ENCODE assay signal across 34 cellular contexts in genomic region chr3:38626171-38626570, GRCh38. TPM values are rescaled to one million over a fixed set of nuclear protein-coding genes. Genes with fewer than 3 reads are reported as not detected.
"Had no signal": no experiment of that assay in that cellular context is flagged by ENCODE, and none has a peak within 500 bp of the region (broad histone marks: within the 10 kb centered on the region; RNA-seq: fewer than 3 reads in every experiment).

No MANE protein-coding gene starts in this region.

- H3K27ac ChIP-seq: ascending aorta, VCaP had no signal

- H3K9me3 Mint-ChIP-seq: activated B cell treated with CpG ODN at 0.5 μM for 24 hours; activated CD4-positive, alpha-beta memory T cell treated with anti-CD3 and anti-CD28 coated beads for 36 hours; activated CD4-positive, alpha-beta T cell treated with anti-CD3 and anti-CD28 coated beads, Interleukin-2, amount 10 ng/mL, durations not matched to agents 24 days and 14 days; activated CD8-positive, alpha-beta T cell treated with anti-CD3 and anti-CD28 coated beads for 36 hours; activated naive CD4-positive, alpha-beta T cell treated with anti-CD3 and anti-CD28 coated beads, Interleukin-2, amount 10 ng/mL, durations not matched to agents 7 days and 5 days; activated naive CD4-positive, alpha-beta T cell treated with anti-CD3 and anti-CD28 coated beads, Interleukin-2, amount 50 U/mL, for 24 hours; activated naive CD8-positive, alpha-beta T cell treated with anti-CD3 and anti-CD28 coated beads, Interleukin-2, amount 10 ng/mL, durations not matched to agents 7 days and 5 days; activated naive CD8-positive, alpha-beta T cell treated with anti-CD3 and anti-CD28 coated beads, Interleukin-2, amount 50 U/mL, for 24 hours; activated T-cell treated with anti-CD3 and anti-CD28 coated beads, Interleukin-2, amount 50 U/mL, for 4 hours; activated T-cell treated with anti-CD3 and anti-CD28 coated beads, Interleukin-2, amount 50 U/mL, for 72 hours; activated T-helper 1 cell treated with anti-CD3 and anti-CD28 coated beads, Interleukin-12 subunit alpha, Interleukin-12 subunit beta, Interleukin-2, Interleukin-4 antibody, amounts not matched to agents 30 ng/mL and 10 ng/mL and 1 ng/mL, durations not matched to agents 14 hours and 24 hours and 36 hours; activated T-helper 17 cell treated with anti-CD3 and anti-CD28 coated beads, Interleukin-2, amount 50 U/mL, for 72 hours; brain; T-helper 1 cell treated with Interleukin-12 subunit alpha and Interleukin-12 subunit beta and Interleukin-4 antibody, amounts not matched to agents 30 μg/mL and 1 μg/mL, for 36 hours; T-helper 2 cell treated with Interferon-gamma antibody and Interleukin-4, amounts not matched to agents 5 μg/mL and 100 μg/mL, for 36 hours had no signal

- H3K27me3 Mint-ChIP-seq: activated B cell treated with CpG ODN at 0.5 μM for 24 hours; activated CD4-positive, alpha-beta T cell treated with anti-CD3 and anti-CD28 coated beads, Interleukin-2, amount 10 ng/mL, durations not matched to agents 24 days and 14 days; activated CD8-positive, alpha-beta T cell treated with anti-CD3 and anti-CD28 coated beads for 36 hours; activated naive CD4-positive, alpha-beta T cell treated with anti-CD3 and anti-CD28 coated beads, Interleukin-2, amount 10 ng/mL, durations not matched to agents 7 days and 5 days; activated naive CD4-positive, alpha-beta T cell treated with anti-CD3 and anti-CD28 coated beads, Interleukin-2, amount 50 U/mL, for 24 hours; activated naive CD8-positive, alpha-beta T cell; activated naive CD8-positive, alpha-beta T cell treated with anti-CD3 and anti-CD28 coated beads, Interleukin-2, amount 10 ng/mL, durations not matched to agents 7 days and 5 days; activated naive CD8-positive, alpha-beta T cell treated with anti-CD3 and anti-CD28 coated beads, Interleukin-2, amount 50 U/mL, for 24 hours; activated T-helper 17 cell treated with anti-CD3 and anti-CD28 coated beads, Interleukin-2, amount 50 U/mL, for 72 hours; brain had no signal

- H3K9me3 ChIP-seq: ascending aorta had no signal

- H3K36me3 Mint-ChIP-seq: activated CD4-positive, alpha-beta memory T cell treated with anti-CD3 and anti-CD28 coated beads for 36 hours; activated naive CD4-positive, alpha-beta T cell treated with anti-CD3 and anti-CD28 coated beads, Interleukin-2, amount 10 ng/mL, durations not matched to agents 7 days and 5 days; activated naive CD4-positive, alpha-beta T cell treated with anti-CD3 and anti-CD28 coated beads, Interleukin-2, amount 50 U/mL, for 24 hours; activated naive CD8-positive, alpha-beta T cell; activated naive CD8-positive, alpha-beta T cell treated with anti-CD3 and anti-CD28 coated beads, Interleukin-2, amount 10 ng/mL, durations not matched to agents 7 days and 5 days; brain had no signal

- H3K4me3 ChIP-seq: ascending aorta had no signal

- H3K4me1 ChIP-seq: ascending aorta had no signal

- DNase-seq: activated B cell treated with CpG ODN at 0.5 μM for 24 hours; activated CD4-positive, alpha-beta memory T cell treated with anti-CD3 and anti-CD28 coated beads for 36 hours; activated CD4-positive, alpha-beta T cell treated with anti-CD3 and anti-CD28 coated beads for 4 hours; activated CD4-positive, alpha-beta T cell treated with anti-CD3 and anti-CD28 coated beads, Interleukin-2, amount 10 ng/mL, durations not matched to agents 24 days and 14 days; activated CD4-positive, alpha-beta T cell treated with anti-CD3 and anti-CD28 coated beads, Interleukin-2, amount 50 U/mL, for 1 hour; activated CD4-positive, alpha-beta T cell treated with anti-CD3 and anti-CD28 coated beads, Interleukin-2, amount 50 U/mL, for 4 hours; activated CD4-positive, CD25-positive, alpha-beta regulatory T cell treated with anti-CD3 and anti-CD28 coated beads, Interleukin-2, amount 50 U/mL, for 72 hours; activated CD8-positive, alpha-beta memory T cell treated with anti-CD3 and anti-CD28 coated beads, Interleukin-2, amount 50 U/mL, for 4 hours; activated CD8-positive, alpha-beta T cell treated with anti-CD3 and anti-CD28 coated beads for 36 hours; activated effector memory CD4-positive, alpha-beta T cell treated with anti-CD3 and anti-CD28 coated beads, Interleukin-2, amount 50 U/mL, for 16 hours; activated naive CD4-positive, alpha-beta T cell treated with anti-CD3 and anti-CD28 coated beads, Interleukin-2, amount 10 ng/mL, durations not matched to agents 7 days and 5 days; activated naive CD4-positive, alpha-beta T cell treated with Interleukin-2 at 50 U/mL for 16 hours; activated naive CD8-positive, alpha-beta T cell treated with anti-CD3 and anti-CD28 coated beads, Interleukin-2, amount 10 ng/mL, durations not matched to agents 7 days and 5 days; activated naive CD8-positive, alpha-beta T cell treated with anti-CD3 and anti-CD28 coated beads, Interleukin-2, amount 50 U/mL, for 24 hours; activated T-cell treated with anti-CD3 and anti-CD28 coated beads for 4 hours; activated T-cell treated with anti-CD3 and anti-CD28 coated beads, Interleukin-2, amount 50 U/mL, for 1 hour; activated T-cell treated with anti-CD3 and anti-CD28 coated beads, Interleukin-2, amount 50 U/mL, for 4 hours; activated T-cell treated with anti-CD3 and anti-CD28 coated beads, Interleukin-2, amount 50 U/mL, for 72 hours; anterior cingulate cortex; central memory CD4-positive, alpha-beta T cell; SW 1271; T-helper 1 cell; T-helper 2 cell; T-helper 9 cell had no signal

- H3K27me3 ChIP-seq: ascending aorta had no signal

- H3K27ac Mint-ChIP-seq: activated B cell treated with CpG ODN at 0.5 μM for 24 hours; activated CD4-positive, alpha-beta memory T cell treated with anti-CD3 and anti-CD28 coated beads for 36 hours; activated CD4-positive, alpha-beta T cell treated with anti-CD3 and anti-CD28 coated beads, Interleukin-2, amount 10 ng/mL, durations not matched to agents 24 days and 14 days; activated CD8-positive, alpha-beta T cell treated with anti-CD3 and anti-CD28 coated beads for 36 hours; activated naive CD4-positive, alpha-beta T cell treated with anti-CD3 and anti-CD28 coated beads, Interleukin-2, amount 10 ng/mL, durations not matched to agents 7 days and 5 days; activated naive CD4-positive, alpha-beta T cell treated with anti-CD3 and anti-CD28 coated beads, Interleukin-2, amount 50 U/mL, for 24 hours; activated naive CD8-positive, alpha-beta T cell; activated naive CD8-positive, alpha-beta T cell treated with anti-CD3 and anti-CD28 coated beads, Interleukin-2, amount 10 ng/mL, durations not matched to agents 7 days and 5 days; activated naive CD8-positive, alpha-beta T cell treated with anti-CD3 and anti-CD28 coated beads, Interleukin-2, amount 50 U/mL, for 24 hours; activated T-cell treated with anti-CD3 and anti-CD28 coated beads, Interleukin-2, amount 50 U/mL, for 72 hours; activated T-helper 1 cell treated with anti-CD3 and anti-CD28 coated beads, Interleukin-12 subunit alpha, Interleukin-12 subunit beta, Interleukin-2, Interleukin-4 antibody, amounts not matched to agents 30 ng/mL and 10 ng/mL and 1 ng/mL, durations not matched to agents 14 hours and 24 hours and 36 hours; activated T-helper 17 cell treated with anti-CD3 and anti-CD28 coated beads, Interleukin-2, amount 50 U/mL, for 72 hours; brain; T-helper 1 cell treated with Interleukin-12 subunit alpha and Interleukin-12 subunit beta and Interleukin-4 antibody, amounts not matched to agents 30 μg/mL and 1 μg/mL, for 36 hours; T-helper 2 cell treated with Interferon-gamma antibody and Interleukin-4, amounts not matched to agents 5 μg/mL and 100 μg/mL, for 36 hours had no signal

- H3K4me3 Mint-ChIP-seq: activated B cell treated with CpG ODN at 0.5 μM for 24 hours; activated CD4-positive, alpha-beta memory T cell treated with anti-CD3 and anti-CD28 coated beads for 36 hours; activated CD4-positive, alpha-beta T cell treated with anti-CD3 and anti-CD28 coated beads, Interleukin-2, amount 10 ng/mL, durations not matched to agents 24 days and 14 days; activated CD8-positive, alpha-beta T cell treated with anti-CD3 and anti-CD28 coated beads for 36 hours; activated naive CD4-positive, alpha-beta T cell treated with anti-CD3 and anti-CD28 coated beads, Interleukin-2, amount 10 ng/mL, durations not matched to agents 7 days and 5 days; activated naive CD4-positive, alpha-beta T cell treated with anti-CD3 and anti-CD28 coated beads, Interleukin-2, amount 50 U/mL, for 24 hours; activated naive CD8-positive, alpha-beta T cell; activated naive CD8-positive, alpha-beta T cell treated with anti-CD3 and anti-CD28 coated beads, Interleukin-2, amount 10 ng/mL, durations not matched to agents 7 days and 5 days; activated naive CD8-positive, alpha-beta T cell treated with anti-CD3 and anti-CD28 coated beads, Interleukin-2, amount 50 U/mL, for 24 hours; activated T-cell treated with anti-CD3 and anti-CD28 coated beads, Interleukin-2, amount 50 U/mL, for 4 hours; activated T-cell treated with anti-CD3 and anti-CD28 coated beads, Interleukin-2, amount 50 U/mL, for 72 hours; activated T-helper 1 cell treated with anti-CD3 and anti-CD28 coated beads, Interleukin-12 subunit alpha, Interleukin-12 subunit beta, Interleukin-2, Interleukin-4 antibody, amounts not matched to agents 30 ng/mL and 10 ng/mL and 1 ng/mL, durations not matched to agents 14 hours and 24 hours and 36 hours; activated T-helper 17 cell treated with anti-CD3 and anti-CD28 coated beads, Interleukin-2, amount 50 U/mL, for 72 hours; brain; T-helper 1 cell treated with Interleukin-12 subunit alpha and Interleukin-12 subunit beta and Interleukin-4 antibody, amounts not matched to agents 30 μg/mL and 1 μg/mL, for 36 hours; T-helper 2 cell treated with Interferon-gamma antibody and Interleukin-4, amounts not matched to agents 5 μg/mL and 100 μg/mL, for 36 hours had no signal

- ATAC-seq: activated CD8-positive, alpha-beta T cell treated with anti-CD3 and anti-CD28 coated beads for 36 hours; activated naive CD8-positive, alpha-beta T cell treated with anti-CD3 and anti-CD28 coated beads, Interleukin-2, amount 50 U/mL, for 24 hours; activated T-cell treated with anti-CD3 and anti-CD28 coated beads, Interleukin-2, amount 50 U/mL, for 4 hours; activated T-cell treated with anti-CD3 and anti-CD28 coated beads, Interleukin-2, amount 50 U/mL, for 72 hours; activated T-helper 17 cell treated with anti-CD3 and anti-CD28 coated beads, Interleukin-2, amount 50 U/mL, for 72 hours had no signal

- H3K36me3 ChIP-seq: ascending aorta had no signal

- H3K4me1 Mint-ChIP-seq: activated B cell treated with CpG ODN at 0.5 μM for 24 hours; activated CD4-positive, alpha-beta T cell treated with anti-CD3 and anti-CD28 coated beads, Interleukin-2, amount 10 ng/mL, durations not matched to agents 24 days and 14 days; activated naive CD4-positive, alpha-beta T cell treated with anti-CD3 and anti-CD28 coated beads, Interleukin-2, amount 10 ng/mL, durations not matched to agents 7 days and 5 days; activated naive CD4-positive, alpha-beta T cell treated with anti-CD3 and anti-CD28 coated beads, Interleukin-2, amount 50 U/mL, for 24 hours; activated naive CD8-positive, alpha-beta T cell treated with anti-CD3 and anti-CD28 coated beads, Interleukin-2, amount 10 ng/mL, durations not matched to agents 7 days and 5 days; activated naive CD8-positive, alpha-beta T cell treated with anti-CD3 and anti-CD28 coated beads, Interleukin-2, amount 50 U/mL, for 24 hours; activated T-helper 17 cell treated with anti-CD3 and anti-CD28 coated beads, Interleukin-2, amount 50 U/mL, for 72 hours; brain had no signal

- FAIRE-seq: TTC549 had no signal

RNA-seq across cellular contexts. Expression of gene SCN5A, which starts 23.3 kb away (rescaled TPM):
- total RNA-seq: activated B cell treated with CpG ODN at 0.5 μM for 24 hours; activated CD4-positive, alpha-beta T cell treated with anti-CD3 and anti-CD28 coated beads, Interleukin-2, amount 10 ng/mL, durations not matched to agents 24 days and 14 days; activated T-cell treated with anti-CD3 and anti-CD28 coated beads, Interleukin-2, amount 50 U/mL, for 4 hours; activated T-helper 1 cell treated with anti-CD3 and anti-CD28 coated beads, Interleukin-12 subunit alpha, Interleukin-12 subunit beta, Interleukin-2, Interleukin-4 antibody, amounts not matched to agents 30 ng/mL and 10 ng/mL and 1 ng/mL, durations not matched to agents 14 hours and 24 hours and 36 hours had no signal
